Comparison of ENCODE assay signal across 25 cellular contexts in the genomic region with DNA sequence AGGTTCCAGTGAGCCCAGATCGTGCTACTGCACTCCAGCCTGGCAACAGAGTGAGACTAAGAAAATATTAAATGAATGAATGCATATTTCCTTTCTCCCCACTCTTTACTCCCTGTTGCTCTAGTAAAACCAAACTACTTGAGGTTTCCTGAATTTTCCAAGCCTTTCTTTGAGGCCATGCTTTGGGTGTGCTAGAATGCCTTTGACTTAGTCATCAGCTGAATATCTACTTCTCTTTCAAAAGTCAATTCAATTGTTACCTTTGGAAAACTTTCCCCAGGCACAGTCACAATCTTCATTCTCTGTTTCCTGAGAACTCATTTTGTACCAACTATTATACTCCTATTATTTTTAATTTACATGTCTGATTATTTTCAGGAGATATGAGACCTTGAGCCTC. TPM values are rescaled to one million over a fixed set of nuclear protein-coding genes. Genes with fewer than 3 reads are reported as not detected.
DNase-seq lines count a peak whose midpoint lies in the region; ATAC-seq and TF ChIP-seq lines count a peak whose summit lies in the region.
"Had no signal": no experiment of that assay in that cellular context is flagged by ENCODE, and none has a peak within 500 bp of the region (broad histone marks: within the 10 kb centered on the region; RNA-seq: fewer than 3 reads in every experiment).

No MANE protein-coding gene starts in this region.

- no peaks in the 10 kb centered on the region for H3K27me3 Mint-ChIP-seq in activated naive CD8-positive, alpha-beta T cell treated with anti-CD3 and anti-CD28 coated beads, Interleukin-2, amount 50 U/mL, for 24 hours
- H3K27me3 Mint-ChIP-seq: CD8-positive, alpha-beta memory T cell; stimulated activated naive CD8-positive, alpha-beta T cell treated with anti-CD3 and anti-CD28 coated beads, Interleukin-15, Interleukin-2, amounts not matched to agents 100 ng/mL and 50 ng/mL, for 24 hours had no signal

- H3K4me1 ChIP-seq in foreskin keratinocyte: peaks cover 7% of the 10 kb centered on the region
- H3K4me1 ChIP-seq: left lung, prostate gland had no signal

- no peak overlapping the region for H3K27ac ChIP-seq in foreskin keratinocyte
- H3K27ac ChIP-seq: left lung, prostate gland, upper lobe of left lung had no signal

- peaks cover 25% of the 10 kb centered on the region for H3K36me3 Mint-ChIP-seq in activated naive CD8-positive, alpha-beta T cell treated with anti-CD3 and anti-CD28 coated beads, Interleukin-2, amount 50 U/mL, for 24 hours (ENCODE audit: low read depth)

- no peaks in the 10 kb centered on the region for H3K9me3 Mint-ChIP-seq in activated naive CD8-positive, alpha-beta T cell treated with anti-CD3 and anti-CD28 coated beads, Interleukin-2, amount 50 U/mL, for 24 hours
- H3K9me3 Mint-ChIP-seq: CD8-positive, alpha-beta memory T cell; neural crest cell had no signal

- no peak for ATAC-seq in activated naive CD8-positive, alpha-beta T cell treated with anti-CD3 and anti-CD28 coated beads, Interleukin-2, amount 50 U/mL, for 24 hours
- peak; percentile 48 for ATAC-seq in foreskin keratinocyte
- ATAC-seq in GM21529 (IDR thresholded peaks at IDR 0.05; ENCODE audit: unreplicated experiment): no peak
- ATAC-seq: left lung had no signal

- no peak overlapping the region for H3K4me3 ChIP-seq in AG10803 (ENCODE audit: low read length)
- H3K4me3 ChIP-seq: left lung, prostate gland, upper lobe of left lung had no signal

- H3K27ac Mint-ChIP-seq in activated naive CD8-positive, alpha-beta T cell treated with anti-CD3 and anti-CD28 coated beads, Interleukin-2, amount 50 U/mL, for 24 hours: peak overlapping the region; percentile 53

- DNase-seq in AG10803 (ENCODE audit: low read depth) (peak; percentile 11), ELR (ENCODE audit: low read depth) (peak; percentile 28), foreskin keratinocyte (no peak), DMS153 (lab: John Stamatoyannopoulos, UW) (no peak), GF-D8 (lab: John Stamatoyannopoulos, UW) (no peak), iPS-NIHi7 (ENCODE audit: extremely low spot score) (no peak)
- DNase-seq in activated naive CD8-positive, alpha-beta T cell treated with anti-CD3 and anti-CD28 coated beads, Interleukin-2, amount 50 U/mL, for 24 hours: no peak
- DNase-seq: activated CD4-positive, CD25-positive, alpha-beta regulatory T cell; CD8-positive, alpha-beta memory T cell; DMS79; effector CD4-positive, alpha-beta T cell; H7; Kasumi-1; left lung; midbrain; NCI-H1092 treated with DMSO at 0.1 percent for 48 hours; NCI-H2081 treated with DMSO at 0.1 percent for 48 hours; NCI-H510A; stimulated activated CD4-positive, alpha-beta T cell treated with anti-CD3 and anti-CD28 coated beads, Interleukin-2, amount 100 ng/mL, for 24 hours; T-helper 9 cell; upper lobe of left lung had no signal

- no peak overlapping the region for H3K4me3 Mint-ChIP-seq in activated naive CD8-positive, alpha-beta T cell treated with anti-CD3 and anti-CD28 coated beads, Interleukin-2, amount 50 U/mL, for 24 hours
- H3K4me3 Mint-ChIP-seq: neural crest cell; stimulated activated naive CD8-positive, alpha-beta T cell treated with anti-CD3 and anti-CD28 coated beads, Interleukin-15, Interleukin-2, amounts not matched to agents 100 ng/mL and 50 ng/mL, for 24 hours had no signal

- H3K4me1 Mint-ChIP-seq in activated naive CD8-positive, alpha-beta T cell treated with anti-CD3 and anti-CD28 coated beads, Interleukin-2, amount 50 U/mL, for 24 hours: peaks cover 51% of the 10 kb centered on the region

- no peaks in the 10 kb centered on the region for H3K27me3 ChIP-seq in foreskin keratinocyte
- H3K27me3 ChIP-seq: left lung, upper lobe of left lung had no signal

- TF ChIP-seq CTCF in AG10803 (conservative IDR thresholded peaks at IDR 0.05; ENCODE audit: low read length) (no peak), foreskin keratinocyte (conservative IDR thresholded peaks at IDR 0.05) (no peak)

RNA-seq across cellular contexts. Expression of gene CEP85L, which starts 27.5 kb away (rescaled TPM):
- total RNA-seq in foreskin keratinocyte: 5.2 and 5.3 TPM in 2 replicates
- 0.54 and 0.55 TPM in 2 replicates for polyA plus RNA-seq in foreskin keratinocyte

Comparison
In these comparisons a context has a peak if more than half of its experiments do, and no peak if none do; other contexts are left out.
1. DNase-seq: peak in AG10803 (single experiment) and ELR (single experiment); none in activated naive CD8-positive, alpha-beta T cell treated with anti-CD3 and anti-CD28 coated beads, Interleukin-2, amount 50 U/mL, for 24 hours (single experiment), foreskin keratinocyte (0 of 2), DMS153 (single experiment), GF-D8 (single experiment) and iPS-NIHi7 (single experiment).